1 cellular context compared by ENCODE assay signal in the genomic region with DNA sequence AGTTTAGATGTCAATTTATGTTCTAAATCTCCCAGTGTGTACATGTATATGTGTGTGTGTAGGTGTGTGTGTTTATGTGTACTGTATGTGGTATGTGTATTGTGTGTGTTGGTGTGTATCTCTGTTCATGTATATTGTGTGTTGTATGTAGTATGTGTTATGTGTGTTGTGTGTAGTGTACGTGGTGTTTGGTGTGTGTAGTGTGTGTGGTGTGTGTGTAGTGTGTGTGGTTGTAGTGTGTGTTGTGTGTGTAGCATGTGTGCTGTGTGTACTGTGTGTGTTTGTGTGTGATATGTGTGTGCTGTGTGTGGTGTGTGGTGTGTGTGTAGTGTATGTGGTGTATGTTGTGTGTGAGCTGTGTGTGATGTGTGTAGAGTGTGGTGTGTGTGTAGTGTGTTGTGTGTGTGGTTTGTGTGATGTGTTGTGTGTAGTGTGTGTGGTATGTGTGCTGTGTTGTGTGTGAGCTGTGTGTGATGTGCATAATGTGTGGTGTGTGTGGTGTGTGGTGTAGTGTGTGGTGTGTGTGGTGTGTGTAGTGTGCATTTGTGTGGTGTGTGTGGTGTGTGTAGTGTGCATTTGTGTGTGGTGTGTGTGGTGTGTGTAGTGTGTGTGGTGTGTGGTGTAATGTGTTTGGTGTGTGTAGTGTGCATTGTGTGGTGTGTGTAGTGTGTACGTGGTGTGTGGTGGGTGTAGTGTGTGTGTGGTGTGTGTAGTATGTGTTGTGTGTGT.
TF ChIP-seq lines count a peak whose summit lies in the region.

No MANE protein-coding gene starts in this region.

TF ChIP-seq in GM12878, 131 proteins besides CTCF, POLR2A, EP300 and RAD21:
- no peak for TF ChIP-seq MYB (IDR thresholded peaks at IDR 0.05; ENCODE audit: borderline replicate concordance, low read depth, low read length)
- TF ChIP-seq MLLT1 (IDR thresholded peaks at IDR 0.05), result no peak
- TF ChIP-seq HDAC2 (IDR thresholded peaks at IDR 0.05), result no peak
- TF ChIP-seq, protein P1, sequence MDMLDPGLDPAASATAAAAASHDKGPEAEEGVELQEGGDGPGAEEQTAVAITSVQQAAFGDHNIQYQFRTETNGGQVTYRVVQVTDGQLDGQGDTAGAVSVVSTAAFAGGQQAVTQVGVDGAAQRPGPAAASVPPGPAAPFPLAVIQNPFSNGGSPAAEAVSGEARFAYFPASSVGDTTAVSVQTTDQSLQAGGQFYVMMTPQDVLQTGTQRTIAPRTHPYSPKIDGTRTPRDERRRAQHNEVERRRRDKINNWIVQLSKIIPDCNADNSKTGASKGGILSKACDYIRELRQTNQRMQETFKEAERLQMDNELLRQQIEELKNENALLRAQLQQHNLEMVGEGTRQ (IDR thresholded peaks at IDR 0.05; ENCODE audit: borderline replicate concordance, low read depth, low read length), result no peak
- TF ChIP-seq, protein P2, sequence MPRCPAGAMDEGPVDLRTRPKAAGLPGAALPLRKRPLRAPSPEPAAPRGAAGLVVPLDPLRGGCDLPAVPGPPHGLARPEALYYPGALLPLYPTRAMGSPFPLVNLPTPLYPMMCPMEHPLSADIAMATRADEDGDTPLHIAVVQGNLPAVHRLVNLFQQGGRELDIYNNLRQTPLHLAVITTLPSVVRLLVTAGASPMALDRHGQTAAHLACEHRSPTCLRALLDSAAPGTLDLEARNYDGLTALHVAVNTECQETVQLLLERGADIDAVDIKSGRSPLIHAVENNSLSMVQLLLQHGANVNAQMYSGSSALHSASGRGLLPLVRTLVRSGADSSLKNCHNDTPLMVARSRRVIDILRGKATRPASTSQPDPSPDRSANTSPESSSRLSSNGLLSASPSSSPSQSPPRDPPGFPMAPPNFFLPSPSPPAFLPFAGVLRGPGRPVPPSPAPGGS (IDR thresholded peaks at IDR 0.05; ENCODE audit: borderline replicate concordance, insufficient read depth, low read depth, low read length, poor library complexity, severe bottlenecking), result no peak
- TF ChIP-seq SUZ12 (IDR thresholded peaks at IDR 0.05; ENCODE audit: unreplicated experiment), result no peak
- TF ChIP-seq HDGF (IDR thresholded peaks at IDR 0.05), result peak; percentile 98
- no peak for TF ChIP-seq BACH1 (IDR thresholded peaks at IDR 0.05; ENCODE audit: borderline replicate concordance)
- no peak for TF ChIP-seq EGR1 (IDR thresholded peaks at IDR 0.05; ENCODE audit: borderline replicate concordance in 1 of 2, low read depth in 2 of 2, low read length in 2 of 2)
- TF ChIP-seq, protein P3, sequence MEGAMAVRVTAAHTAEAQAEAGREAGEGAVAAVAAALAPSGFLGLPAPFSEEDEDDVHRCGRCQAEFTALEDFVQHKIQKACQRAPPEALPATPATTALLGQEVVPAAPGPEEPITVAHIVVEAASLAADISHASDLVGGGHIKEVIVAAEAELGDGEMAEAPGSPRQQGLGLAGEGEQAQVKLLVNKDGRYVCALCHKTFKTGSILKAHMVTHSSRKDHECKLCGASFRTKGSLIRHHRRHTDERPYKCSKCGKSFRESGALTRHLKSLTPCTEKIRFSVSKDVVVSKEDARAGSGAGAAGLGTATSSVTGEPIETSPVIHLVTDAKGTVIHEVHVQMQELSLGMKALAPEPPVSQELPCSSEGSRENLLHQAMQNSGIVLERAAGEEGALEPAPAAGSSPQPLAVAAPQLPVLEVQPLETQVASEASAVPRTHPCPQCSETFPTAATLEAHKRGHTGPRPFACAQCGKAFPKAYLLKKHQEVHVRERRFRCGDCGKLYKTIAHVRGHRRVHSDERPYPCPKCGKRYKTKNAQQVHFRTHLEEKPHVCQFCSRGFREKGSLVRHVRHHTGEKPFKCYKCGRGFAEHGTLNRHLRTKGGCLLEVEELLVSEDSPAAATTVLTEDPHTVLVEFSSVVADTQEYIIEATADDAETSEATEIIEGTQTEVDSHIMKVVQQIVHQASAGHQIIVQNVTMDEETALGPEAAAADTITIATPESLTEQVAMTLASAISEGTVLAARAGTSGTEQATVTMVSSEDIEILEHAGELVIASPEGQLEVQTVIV (IDR thresholded peaks at IDR 0.05; ENCODE audit: borderline replicate concordance, partially characterized antibody), result no peak
- TF ChIP-seq, protein P4, sequence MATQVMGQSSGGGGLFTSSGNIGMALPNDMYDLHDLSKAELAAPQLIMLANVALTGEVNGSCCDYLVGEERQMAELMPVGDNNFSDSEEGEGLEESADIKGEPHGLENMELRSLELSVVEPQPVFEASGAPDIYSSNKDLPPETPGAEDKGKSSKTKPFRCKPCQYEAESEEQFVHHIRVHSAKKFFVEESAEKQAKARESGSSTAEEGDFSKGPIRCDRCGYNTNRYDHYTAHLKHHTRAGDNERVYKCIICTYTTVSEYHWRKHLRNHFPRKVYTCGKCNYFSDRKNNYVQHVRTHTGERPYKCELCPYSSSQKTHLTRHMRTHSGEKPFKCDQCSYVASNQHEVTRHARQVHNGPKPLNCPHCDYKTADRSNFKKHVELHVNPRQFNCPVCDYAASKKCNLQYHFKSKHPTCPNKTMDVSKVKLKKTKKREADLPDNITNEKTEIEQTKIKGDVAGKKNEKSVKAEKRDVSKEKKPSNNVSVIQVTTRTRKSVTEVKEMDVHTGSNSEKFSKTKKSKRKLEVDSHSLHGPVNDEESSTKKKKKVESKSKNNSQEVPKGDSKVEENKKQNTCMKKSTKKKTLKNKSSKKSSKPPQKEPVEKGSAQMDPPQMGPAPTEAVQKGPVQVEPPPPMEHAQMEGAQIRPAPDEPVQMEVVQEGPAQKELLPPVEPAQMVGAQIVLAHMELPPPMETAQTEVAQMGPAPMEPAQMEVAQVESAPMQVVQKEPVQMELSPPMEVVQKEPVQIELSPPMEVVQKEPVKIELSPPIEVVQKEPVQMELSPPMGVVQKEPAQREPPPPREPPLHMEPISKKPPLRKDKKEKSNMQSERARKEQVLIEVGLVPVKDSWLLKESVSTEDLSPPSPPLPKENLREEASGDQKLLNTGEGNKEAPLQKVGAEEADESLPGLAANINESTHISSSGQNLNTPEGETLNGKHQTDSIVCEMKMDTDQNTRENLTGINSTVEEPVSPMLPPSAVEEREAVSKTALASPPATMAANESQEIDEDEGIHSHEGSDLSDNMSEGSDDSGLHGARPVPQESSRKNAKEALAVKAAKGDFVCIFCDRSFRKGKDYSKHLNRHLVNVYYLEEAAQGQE (IDR thresholded peaks at IDR 0.05; ENCODE audit: low read depth, low read length), result no peak
- TF ChIP-seq PKNOX1 (IDR thresholded peaks at IDR 0.05), result 0 out of 2 replicates have a peak, but pooled peaks have one; percentile 14
- no peak for TF ChIP-seq SIX5 (IDR thresholded peaks at IDR 0.05; ENCODE audit: low read depth, low read length, severe bottlenecking)
- no peak for TF ChIP-seq TCF12 (IDR thresholded peaks at IDR 0.05; ENCODE audit: low read depth, low read length)
- no peak for TF ChIP-seq CHD2 (IDR thresholded peaks at IDR 0.05; ENCODE audit: borderline replicate concordance, low read depth, low read length)
- TF ChIP-seq ZBTB11 (CRISPR knock-in tag; IDR thresholded peaks at IDR 0.05), result no peak
- no peak; the same call in 1 of the 2 replicates for TF ChIP-seq ZBTB33 (IDR thresholded peaks at IDR 0.05)
- TF ChIP-seq SMARCA5 (IDR thresholded peaks at IDR 0.05), result peak; percentile 75; the same call in 1 of the 2 replicates
- peak; percentile 23 for TF ChIP-seq MYC (IDR thresholded peaks at IDR 0.05; ENCODE audit: insufficient read depth, insufficient read length, insufficient replicate concordance, low read length, severe bottlenecking)
- TF ChIP-seq ZNF622 (IDR thresholded peaks at IDR 0.05), result peak; percentile 24; the same call in 1 of the 2 replicates
- TF ChIP-seq BMI1 (IDR thresholded peaks at IDR 0.05; ENCODE audit: borderline replicate concordance), result no peak
- peak; percentile 58; the same call in 1 of the 2 replicates for TF ChIP-seq LARP7 (IDR thresholded peaks at IDR 0.05)
